8 cellular contexts compared by ENCODE assay signal in the genomic region with DNA sequence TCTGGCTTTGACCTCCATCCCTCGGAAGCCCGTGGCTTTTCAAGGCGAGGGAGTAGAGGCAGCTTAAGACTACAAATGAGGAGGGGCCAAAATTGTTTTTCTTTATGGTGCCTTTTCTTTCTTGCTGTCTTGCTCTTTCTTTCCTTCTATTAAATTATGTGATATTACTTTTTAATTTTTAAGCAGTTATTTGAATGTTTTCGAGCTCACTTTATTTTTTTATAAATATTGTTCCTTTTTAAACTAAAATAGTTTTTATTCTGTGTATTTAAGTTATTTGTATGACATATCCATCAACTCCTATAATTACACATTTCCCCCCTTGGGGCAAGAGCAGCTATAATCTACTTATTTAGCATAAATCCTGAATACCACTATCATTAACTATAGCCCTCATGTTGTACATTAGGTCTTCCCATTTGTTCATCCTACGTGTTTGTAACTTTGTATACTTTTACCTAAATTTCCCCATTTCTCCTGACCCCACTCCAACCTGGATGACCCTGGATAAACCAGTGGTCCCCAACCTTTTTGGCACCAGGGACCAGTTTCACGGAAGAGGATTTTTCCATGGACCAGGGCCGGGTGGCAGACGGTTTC. TPM values are rescaled to one million over a fixed set of nuclear protein-coding genes. Genes with fewer than 3 reads are reported as not detected.
DNase-seq lines count a peak whose midpoint lies in the region; ATAC-seq and TF ChIP-seq lines count a peak whose summit lies in the region.

No MANE protein-coding gene starts in this region.

- H3K4me1 ChIP-seq in Caco-2 = 0 out of 2 replicates have a peak, but pooled peaks cover 8% of the 10 kb centered on the region
- H3K4me1 ChIP-seq in HUES64 (ENCODE audit: insufficient read depth, low read length) = peaks cover 26% of the 10 kb centered on the region

- WGBS in HUES64 = 48% methylated on average over 6 of the region's 8 CpGs

- peak overlapping the region; percentile 32; the same call in 1 of the 2 replicates for H3K27ac ChIP-seq in HUES64 (ENCODE audit: low read depth, low read length)
- H3K27ac ChIP-seq in coronary artery = peak overlapping the region; percentile 95 to 97
- no peak overlapping the region for H3K27ac ChIP-seq in neural cell (ENCODE audit: low read length)

- peak overlapping the region; percentile 65 for H3K4me3 ChIP-seq in Caco-2 (ENCODE audit: low read depth, low read length)
- peak overlapping the region; percentile 58 for H3K4me3 ChIP-seq in HUES64 (ENCODE audit: low read length)
- peak overlapping the region; percentile 77 for H3K4me3 ChIP-seq in coronary artery
- H3K4me3 ChIP-seq in neural cell (ENCODE audit: low read length) = peak overlapping the region; percentile 66

- no peak for TF ChIP-seq EP300 in neural cell (conservative IDR thresholded peaks at IDR 0.05; ENCODE audit: poor library complexity, severe bottlenecking)

- ATAC-seq in GM18909 (IDR thresholded peaks at IDR 0.05; ENCODE audit: poor library complexity, unreplicated experiment) = no peak
- no peak for ATAC-seq in activated CD4-positive, CD25-positive, alpha-beta regulatory T cell treated with anti-CD3 and anti-CD28 coated beads, Interleukin-2, amount 50 U/mL, for 24 hours

- no peak overlapping the region for H2AFZ ChIP-seq in neural cell (ENCODE audit: low read depth, low read length)

- TF ChIP-seq CTCF in Caco-2 (IDR thresholded peaks at IDR 0.05; ENCODE audit: insufficient read depth in 1 of 2, low read depth in 1 of 2, low read length in 1 of 2, severe bottlenecking in 1 of 2, unreplicated experiment in 1 of 2) = no peak
- TF ChIP-seq CTCF in coronary artery (IDR thresholded peaks at IDR 0.05) = no peak
- TF ChIP-seq CTCF in neural cell (IDR thresholded peaks at IDR 0.05; ENCODE audit: poor library complexity, severe bottlenecking) = no peak

- TF ChIP-seq RAD21 in neural cell (conservative IDR thresholded peaks at IDR 0.05) = no peak

- H3K9me2 ChIP-seq in neural cell (ENCODE audit: insufficient read depth, low read length) = no peaks in the 10 kb centered on the region

- H3K9me3 Mint-ChIP-seq in Caco-2 (ENCODE audit: unreplicated experiment) = no peaks in the 10 kb centered on the region

- peaks cover 25% of the 10 kb centered on the region for H3K4me1 Mint-ChIP-seq in Caco-2 (ENCODE audit: low read depth, unreplicated experiment)

- H3K36me3 Mint-ChIP-seq in Caco-2 (ENCODE audit: insufficient read depth, unreplicated experiment) = peaks cover 12% of the 10 kb centered on the region

- H3K27me3 ChIP-seq in Caco-2 (replicated peaks; ENCODE audit: control insufficient read depth, insufficient read depth, low read length) (no peaks in the 10 kb centered on the region), HUES64 (ENCODE audit: insufficient read depth, low read length) (no peaks in the 10 kb centered on the region), neural cell (ENCODE audit: insufficient read depth, low read depth, low read length) (peaks cover 15% of the 10 kb centered on the region)

- H3K79me2 ChIP-seq in neural cell (replicated peaks; ENCODE audit: insufficient read depth, low read length) = no peaks in the 10 kb centered on the region

- peak overlapping the region; percentile 91 for H3K4me3 Mint-ChIP-seq in Caco-2 (ENCODE audit: unreplicated experiment)

- CTCF ChIA-PET in Caco-2 (lab: Charles Lee) = interaction anchor here (1.0 to 1.2 kb wide), 2 partner anchors 33 to 356 kb away, joined by 5 to 6 read pairs; no protein-coding TSS in a partner anchor

- POLR2A ChIA-PET in Caco-2 (lab: Charles Lee) = interaction anchor here (0.5 to 1.1 kb wide), 6 partner anchors 9 to 234 kb away, joined by 3 to 8 read pairs (median 4); no protein-coding TSS in a partner anchor

- no peaks in the 10 kb centered on the region for H4K20me1 ChIP-seq in neural cell (ENCODE audit: insufficient read depth)

- H3F3A ChIP-seq in neural cell (ENCODE audit: insufficient read depth, low read length, poor library complexity, severe bottlenecking) = no peaks in the 10 kb centered on the region

- H3K9me3 ChIP-seq in Caco-2 = no peaks in the 10 kb centered on the region
- H3K9me3 ChIP-seq in HUES64 (ENCODE audit: insufficient read depth, low read depth, low read length) = 0 out of 2 replicates have a peak, but pooled peaks cover under 1% of the 10 kb centered on the region
- no peaks in the 10 kb centered on the region for H3K9me3 ChIP-seq in neural cell (ENCODE audit: low read length)

- peak overlapping the region; percentile 67 for H3K9ac ChIP-seq in HUES64 (ENCODE audit: low read depth, low read length)
- H3K9ac ChIP-seq in neural cell (ENCODE audit: low read length) = peak overlapping the region; percentile 17

- no peaks in the 10 kb centered on the region for H3K27me3 Mint-ChIP-seq in Caco-2 (ENCODE audit: insufficient read depth, unreplicated experiment)

- DNase-seq in Caco-2 (no peak), coronary artery (ENCODE audit: low spot score) (no peak), dedifferentiated amniotic fluid mesenchymal stem cell (ENCODE audit: extremely low spot score) (no peak)
- no peak for DNase-seq in activated CD8-positive, alpha-beta memory T cell treated with anti-CD3 and anti-CD28 coated beads for 24 hours

- intact Hi-C loops in Caco-2 (cut with micrococcal nuclease; ENCODE audit: unreplicated experiment) = loop anchor here (1.0 to 5.0 kb wide), 3 partner anchors 32 to 383 kb away; partner anchors contain the start of gene PLOD2

- H3K27ac Mint-ChIP-seq in Caco-2 (ENCODE audit: unreplicated experiment) = peak overlapping the region; percentile 97

- H3K4me2 ChIP-seq in neural cell (ENCODE audit: low read length) = no peak overlapping the region

- BruUV-seq in Caco-2 (replicated peaks; lab: Mats Ljungman, UMichigan) = TSS peak; percentile 98

- H3K36me3 ChIP-seq in Caco-2 (ENCODE audit: control insufficient read depth, insufficient read depth, low read length) = no peaks in the 10 kb centered on the region
- H3K36me3 ChIP-seq in HUES64 (ENCODE audit: insufficient read depth, low read length) = peaks cover 3% of the 10 kb centered on the region; the same call in 1 of the 2 replicates
- no peaks in the 10 kb centered on the region for H3K36me3 ChIP-seq in neural cell (ENCODE audit: insufficient read depth, low read length)

TF ChIP-seq in neural cell, 6 proteins besides CTCF, POLR2A, EP300 and RAD21:
- TF ChIP-seq, protein P1, sequence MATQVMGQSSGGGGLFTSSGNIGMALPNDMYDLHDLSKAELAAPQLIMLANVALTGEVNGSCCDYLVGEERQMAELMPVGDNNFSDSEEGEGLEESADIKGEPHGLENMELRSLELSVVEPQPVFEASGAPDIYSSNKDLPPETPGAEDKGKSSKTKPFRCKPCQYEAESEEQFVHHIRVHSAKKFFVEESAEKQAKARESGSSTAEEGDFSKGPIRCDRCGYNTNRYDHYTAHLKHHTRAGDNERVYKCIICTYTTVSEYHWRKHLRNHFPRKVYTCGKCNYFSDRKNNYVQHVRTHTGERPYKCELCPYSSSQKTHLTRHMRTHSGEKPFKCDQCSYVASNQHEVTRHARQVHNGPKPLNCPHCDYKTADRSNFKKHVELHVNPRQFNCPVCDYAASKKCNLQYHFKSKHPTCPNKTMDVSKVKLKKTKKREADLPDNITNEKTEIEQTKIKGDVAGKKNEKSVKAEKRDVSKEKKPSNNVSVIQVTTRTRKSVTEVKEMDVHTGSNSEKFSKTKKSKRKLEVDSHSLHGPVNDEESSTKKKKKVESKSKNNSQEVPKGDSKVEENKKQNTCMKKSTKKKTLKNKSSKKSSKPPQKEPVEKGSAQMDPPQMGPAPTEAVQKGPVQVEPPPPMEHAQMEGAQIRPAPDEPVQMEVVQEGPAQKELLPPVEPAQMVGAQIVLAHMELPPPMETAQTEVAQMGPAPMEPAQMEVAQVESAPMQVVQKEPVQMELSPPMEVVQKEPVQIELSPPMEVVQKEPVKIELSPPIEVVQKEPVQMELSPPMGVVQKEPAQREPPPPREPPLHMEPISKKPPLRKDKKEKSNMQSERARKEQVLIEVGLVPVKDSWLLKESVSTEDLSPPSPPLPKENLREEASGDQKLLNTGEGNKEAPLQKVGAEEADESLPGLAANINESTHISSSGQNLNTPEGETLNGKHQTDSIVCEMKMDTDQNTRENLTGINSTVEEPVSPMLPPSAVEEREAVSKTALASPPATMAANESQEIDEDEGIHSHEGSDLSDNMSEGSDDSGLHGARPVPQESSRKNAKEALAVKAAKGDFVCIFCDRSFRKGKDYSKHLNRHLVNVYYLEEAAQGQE (IDR thresholded peaks at IDR 0.05; ENCODE audit: borderline replicate concordance) = no peak
- no peak for TF ChIP-seq TAF1 (IDR thresholded peaks at IDR 0.05; ENCODE audit: low read depth)
- TF ChIP-seq POLR2AphosphoS5 (IDR thresholded peaks at IDR 0.05) = no peak
- TF ChIP-seq EZH2 (IDR thresholded peaks at IDR 0.05; ENCODE audit: borderline replicate concordance, insufficient read depth, low read length, poor library complexity, severe bottlenecking) = no peak
- TF ChIP-seq SMC3 (conservative IDR thresholded peaks at IDR 0.05; ENCODE audit: poor library complexity) = no peak
- TF ChIP-seq MXI1 (conservative IDR thresholded peaks at IDR 0.05; ENCODE audit: poor library complexity, severe bottlenecking) = no peak

RNA-seq across cellular contexts. Expression of gene PLSCR1, which starts 0.6 kb away (rescaled TPM):
- total RNA-seq in Caco-2 (2022) = 112 and 116 TPM in 2 replicates
- 30.6 TPM for polyA plus RNA-seq in HUES64 (2013, experiment 1 of 2)
- polyA plus RNA-seq in HUES64 (2013, experiment 2 of 2) = 32.9 TPM
- polyA plus RNA-seq in neural cell = 0.78 TPM in 1 of 2 replicates, not detected in the other
- not detected in 2 replicates for polyA minus RNA-seq in neural cell
